ENCODE assay signal across 19 cellular contexts in genomic region chr5:172380261-172380991, GRCh38.
DNase-seq lines count a peak whose midpoint lies in the region; ATAC-seq and TF ChIP-seq lines count a peak whose summit lies in the region.
"Had no signal": no experiment of that assay in that cellular context is flagged by ENCODE, and none has a peak within 500 bp of the region (broad histone marks: within the 10 kb centered on the region; RNA-seq: fewer than 3 reads in every experiment).

No MANE protein-coding gene starts in this region.

- no peaks in the 10 kb centered on the region for H3K36me3 ChIP-seq in PC-3 (ENCODE audit: low read depth, low read length)
- no peaks in the 10 kb centered on the region for H3K36me3 ChIP-seq in thyroid gland
- H3K36me3 ChIP-seq in gastrocnemius medialis: no peaks in the 10 kb centered on the region

- BruUV-seq in PC-3 (replicated peaks; lab: Mats Ljungman, UMichigan): no TSS peak

- DNase-seq in NCI-H2196 (lab: John Stamatoyannopoulos, UW; ENCODE audit: unreplicated experiment) (peak; percentile 33), NCI-H2196 treated with DMSO at 0.1 percent for 48 hours (lab: John Stamatoyannopoulos, UW; ENCODE audit: unreplicated experiment) (no peak), PC-3 (peak; percentile 57), iris pigment epithelial cell (ENCODE audit: low read depth) (peak; percentile 82), thyroid gland (no peak), gastrocnemius medialis (no peak), germinal center (ENCODE audit: low spot score) (no peak)
- no peak for DNase-seq in stimulated activated CD8-positive, alpha-beta memory T cell treated with anti-CD3 and anti-CD28 coated beads, Interleukin-4, amount 100 ng/mL, for 48 hours
- DNase-seq: activated CD4-positive, alpha-beta memory T cell treated with anti-CD3 and anti-CD28 coated beads, Interleukin-2, amount 10 ng/mL, durations not matched to agents 7 days and 5 days; amniotic stem cell; GF-D8; glutamatergic neuron; H7; NCI-H187 treated with DMSO at 0.1 percent for 48 hours; NCI-H524 treated with DMSO at 0.1 percent for 48 hours had no signal

- peak overlapping the region; percentile 30; the same call in 1 of the 2 replicates for H2AFZ ChIP-seq in PC-3 (ENCODE audit: low read length)
- H2AFZ ChIP-seq: parathyroid adenoma had no signal

- H3K4me2 ChIP-seq in PC-3 (ENCODE audit: low read length): peak overlapping the region; percentile 76
- H3K4me2 ChIP-seq: A549 had no signal

- H3K9me3 ChIP-seq in PC-3 (ENCODE audit: low read length): no peaks in the 10 kb centered on the region
- no peaks in the 10 kb centered on the region for H3K9me3 ChIP-seq in thyroid gland
- H3K9me3 ChIP-seq in gastrocnemius medialis: no peaks in the 10 kb centered on the region
- H3K9me3 ChIP-seq: A549, MG63 had no signal

- no peak overlapping the region for H3K9ac ChIP-seq in PC-3 (ENCODE audit: low read length)
- H3K9ac ChIP-seq: parathyroid adenoma had no signal

- H3K27ac ChIP-seq in PC-3 (ENCODE audit: low read length) (peak overlapping the region; percentile 31), thyroid gland (peak overlapping the region in 2 of 3 donors; percentile 21 to 36), gastrocnemius medialis (no peak overlapping the region)
- H3K27ac ChIP-seq: parathyroid adenoma had no signal

- H3K27me3 ChIP-seq in PC-3 (ENCODE audit: low read length) (no peaks in the 10 kb centered on the region), thyroid gland (no peaks in the 10 kb centered on the region), gastrocnemius medialis (no peaks in the 10 kb centered on the region)
- H3K27me3 ChIP-seq: MG63 had no signal

- intact Hi-C loops in PC-3 (cut with micrococcal nuclease) (loop anchor here (5.0 kb wide), 2 partner anchors 63 to 98 kb away; partner anchors contain the start of gene UBTD2), thyroid gland (cut with DNase I) (no loop called here), gastrocnemius medialis (cut with DNase I; ENCODE audit: low total_unique reads) (no loop called here)

- no peaks in the 10 kb centered on the region for H3K79me2 ChIP-seq in PC-3 (ENCODE audit: low read length)
- H3K79me2 ChIP-seq: parathyroid adenoma had no signal

- POLR2A ChIA-PET in PC-3 (lab: Charles Lee; ENCODE audit: unreplicated experiment): no interaction called here

- no peaks in the 10 kb centered on the region for H4K20me1 ChIP-seq in PC-3 (ENCODE audit: low read length)

- TF ChIP-seq POLR2A in thyroid gland (IDR thresholded peaks at IDR 0.05) (no peak), gastrocnemius medialis (IDR thresholded peaks at IDR 0.05) (no peak)

- H3K9me2 ChIP-seq in PC-3 (replicated peaks; ENCODE audit: low read length): no peaks in the 10 kb centered on the region

- peak overlapping the region; percentile 30; the same call in 1 of the 2 replicates for H3K4me3 ChIP-seq in PC-3 (ENCODE audit: low read length)
- H3K4me3 ChIP-seq in thyroid gland (replicated peaks in 1 of 3): no peak overlapping the region
- H3K4me3 ChIP-seq in gastrocnemius medialis: no peak overlapping the region
- H3K4me3 ChIP-seq: A549, MG63 had no signal

- CTCF ChIA-PET in PC-3 (lab: Charles Lee): no interaction called here

- no peak for TF ChIP-seq CTCF in PC-3 (conservative IDR thresholded peaks at IDR 0.05; ENCODE audit: low read depth, low read length)
- no peak for TF ChIP-seq CTCF in thyroid gland (IDR thresholded peaks at IDR 0.05)
- no peak for TF ChIP-seq CTCF in gastrocnemius medialis (IDR thresholded peaks at IDR 0.05 in 4 of 5, conservative IDR thresholded peaks at IDR 0.05 in 1 of 5)

- ATAC-seq in PC-3 (peak; percentile 39), gastrocnemius medialis (no peak)
- ATAC-seq: A549, WTC11 had no signal

- 78 to 84% methylated on average over 18 of the region's 18 CpGs for WGBS in thyroid gland, 2 donors

- peaks cover 41% of the 10 kb centered on the region for H3K4me1 ChIP-seq in PC-3 (ENCODE audit: insufficient read depth, low read length)
- peaks cover 7 to 9% of the 10 kb centered on the region in 2 donors for H3K4me1 ChIP-seq in thyroid gland
- H3K4me1 ChIP-seq in gastrocnemius medialis: no peaks in the 10 kb centered on the region
- H3K4me1 ChIP-seq: parathyroid adenoma had no signal

- in situ Hi-C loops in gastrocnemius medialis (cut with MboI; ENCODE audit: low sequenced_read_pairs in 4 of 4): no loop called here

- H3F3A ChIP-seq in PC-3 (ENCODE audit: low read length, unreplicated experiment): no peaks in the 10 kb centered on the region

Comparison
In these comparisons a context has a peak if more than half of its experiments do, and no peak if none do; other contexts are left out.
1. DNase-seq: peak in NCI-H2196 (single experiment), PC-3 (single experiment) and iris pigment epithelial cell (single experiment); none in NCI-H2196 treated with DMSO at 0.1 percent for 48 hours (single experiment), thyroid gland (0 of 2), gastrocnemius medialis (0 of 2), stimulated activated CD8-positive, alpha-beta memory T cell treated with anti-CD3 and anti-CD28 coated beads, Interleukin-4, amount 100 ng/mL, for 48 hours (single experiment) and germinal center (single experiment).
2. H3K27ac ChIP-seq: peak in PC-3 (single experiment) and thyroid gland (2 of 3); none in gastrocnemius medialis (0 of 4).